8 cellular contexts compared by ENCODE assay signal in genomic region chr1:233295775-233296322, GRCh38. TPM values are rescaled to one million over a fixed set of nuclear protein-coding genes. Genes with fewer than 3 reads are reported as not detected.
DNase-seq lines count a peak whose midpoint lies in the region.

No MANE protein-coding gene starts in this region.

- CTCF ChIA-PET in activated CD4-positive, alpha-beta memory T cell treated with anti-CD3 and anti-CD28 coated beads for 36 hours (lab: Charles Lee) = interaction anchor here (1.0 to 1.3 kb wide), 2 partner anchors 9 to 13 kb away, joined by 4 to 7 read pairs; no protein-coding TSS in a partner anchor

- H3K36me3 Mint-ChIP-seq in activated T-cell treated with anti-CD3 and anti-CD28 coated beads, Interleukin-2, amount 50 U/mL, for 24 hours (ENCODE audit: low read depth) = peaks cover 22% of the 10 kb centered on the region
- H3K36me3 Mint-ChIP-seq in activated CD4-positive, alpha-beta memory T cell treated with anti-CD3 and anti-CD28 coated beads for 36 hours = peaks cover 2% of the 10 kb centered on the region
- H3K36me3 Mint-ChIP-seq in immature natural killer cell = no peaks in the 10 kb centered on the region

- intact Hi-C loops in activated CD4-positive, alpha-beta memory T cell treated with anti-CD3 and anti-CD28 coated beads for 36 hours (cut with micrococcal nuclease) = loop anchor here (1.0 to 10.0 kb wide), 5 partner anchors 14 to 661 kb away; partner anchors contain the start of genes MAP3K21 and SIPA1L2

- POLR2A ChIA-PET in activated CD4-positive, alpha-beta memory T cell treated with anti-CD3 and anti-CD28 coated beads for 36 hours (lab: Charles Lee) = interaction anchor here (1.0 to 1.3 kb wide), 2 partner anchors 16 to 32 kb away, joined by 3 read pairs; partner anchors contain the start of gene MAP3K21

- no peaks in the 10 kb centered on the region for H3K27me3 Mint-ChIP-seq in activated T-cell treated with anti-CD3 and anti-CD28 coated beads, Interleukin-2, amount 50 U/mL, for 24 hours
- no peaks in the 10 kb centered on the region for H3K27me3 Mint-ChIP-seq in activated CD4-positive, alpha-beta memory T cell treated with anti-CD3 and anti-CD28 coated beads for 36 hours
- peaks cover 0 to 2% (median 2%) of the 10 kb centered on the region in 3 donors for H3K27me3 Mint-ChIP-seq in immature natural killer cell (ENCODE audit: low read depth in 3 of 3)

- DNase-seq in activated T-cell treated with anti-CD3 and anti-CD28 coated beads, Interleukin-2, amount 50 U/mL, for 24 hours = no peak
- DNase-seq in activated T-cell treated with anti-CD3 and anti-CD28 coated beads, Interleukin-2, amount 50 U/mL, for 1 hour = no peak
- no peak for DNase-seq in activated CD4-positive, alpha-beta memory T cell treated with anti-CD3 and anti-CD28 coated beads for 36 hours
- DNase-seq in immature natural killer cell (no peak), stromal cell of bone marrow (ENCODE audit: low read depth) (peak; percentile 33), OCI-M2 (lab: John Stamatoyannopoulos, UW; ENCODE audit: unreplicated experiment) (no peak), SHP77 (lab: John Stamatoyannopoulos, UW) (no peak), NCI-H187 treated with DMSO at 0.1 percent for 48 hours (lab: John Stamatoyannopoulos, UW) (no peak)

- no peaks in the 10 kb centered on the region for H3K9me3 Mint-ChIP-seq in activated T-cell treated with anti-CD3 and anti-CD28 coated beads, Interleukin-2, amount 50 U/mL, for 24 hours
- no peaks in the 10 kb centered on the region for H3K9me3 Mint-ChIP-seq in activated CD4-positive, alpha-beta memory T cell treated with anti-CD3 and anti-CD28 coated beads for 36 hours
- no peaks in the 10 kb centered on the region for H3K9me3 Mint-ChIP-seq in immature natural killer cell

- peak overlapping the region; percentile 94 for H3K4me3 Mint-ChIP-seq in activated T-cell treated with anti-CD3 and anti-CD28 coated beads, Interleukin-2, amount 50 U/mL, for 24 hours
- H3K4me3 Mint-ChIP-seq in activated CD4-positive, alpha-beta memory T cell treated with anti-CD3 and anti-CD28 coated beads for 36 hours = peak overlapping the region; percentile 94
- peak overlapping the region; percentile 83 to 92 (median 87) for H3K4me3 Mint-ChIP-seq in immature natural killer cell

- H3K27ac Mint-ChIP-seq in activated T-cell treated with anti-CD3 and anti-CD28 coated beads, Interleukin-2, amount 50 U/mL, for 24 hours = peak overlapping the region; percentile 87
- H3K27ac Mint-ChIP-seq in activated CD4-positive, alpha-beta memory T cell treated with anti-CD3 and anti-CD28 coated beads for 36 hours = peak overlapping the region; percentile 86
- H3K27ac Mint-ChIP-seq in immature natural killer cell = peak overlapping the region in 5 of 6 donors; percentile 27 to 91 (median 83)

- H3K4me1 Mint-ChIP-seq in activated T-cell treated with anti-CD3 and anti-CD28 coated beads, Interleukin-2, amount 50 U/mL, for 24 hours (ENCODE audit: low read depth) = peaks cover 41% of the 10 kb centered on the region
- H3K4me1 Mint-ChIP-seq in activated CD4-positive, alpha-beta memory T cell treated with anti-CD3 and anti-CD28 coated beads for 36 hours (ENCODE audit: low read depth) = peaks cover 30% of the 10 kb centered on the region
- peaks cover 16 to 19% of the 10 kb centered on the region in 2 donors for H3K4me1 Mint-ChIP-seq in immature natural killer cell

RNA-seq across cellular contexts. Expression of gene PCNX2, which starts 0.3 kb away (rescaled TPM):
- 10 to 100 TPM; 17.8 to 18.5 TPM for total RNA-seq in activated CD4-positive, alpha-beta memory T cell treated with anti-CD3 and anti-CD28 coated beads for 36 hours
- polyA plus RNA-seq in immature natural killer cell = 1 to 10 TPM in 2 of 3 donors, not detected in 1; 1.1 to 2.6 TPM

RNA-seq across cellular contexts. Expression of gene MAP3K21, which starts 31.7 kb away (rescaled TPM):
- total RNA-seq in activated CD4-positive, alpha-beta memory T cell treated with anti-CD3 and anti-CD28 coated beads for 36 hours = 1 to 10 TPM; 5.5 to 5.6 TPM
- polyA plus RNA-seq in immature natural killer cell = under 1 TPM in 1 of 3 donors, not detected in 2; 0.09 TPM
